In genomic region chr12:69546693-69547438, GRCh38 we compare ENCODE assay signal across 17 cellular contexts. TPM values are rescaled to one million over a fixed set of nuclear protein-coding genes. Genes with fewer than 3 reads are reported as not detected.
DNase-seq lines count a peak whose midpoint lies in the region; ATAC-seq, FAIRE-seq and TF ChIP-seq lines count a peak whose summit lies in the region.
"Had no signal": no experiment of that assay in that cellular context is flagged by ENCODE, and none has a peak within 500 bp of the region (broad histone marks: within the 10 kb centered on the region; RNA-seq: fewer than 3 reads in every experiment).

No MANE protein-coding gene starts in this region.

- H3K4me2 ChIP-seq in SK-N-SH (no peak overlapping the region), OCI-LY3 (ENCODE audit: low read length) (peak overlapping the region; percentile 7; the same call in 1 of the 2 replicates)

- ATAC-seq in SK-N-SH treated with all-trans-retinoic acid at 6 μM for 48 hours, result no peak
- peak; percentile 75 for ATAC-seq in GM21390 (IDR thresholded peaks at IDR 0.05; ENCODE audit: unreplicated experiment)
- ATAC-seq in HG03045 (IDR thresholded peaks at IDR 0.05; ENCODE audit: unreplicated experiment), result peak; percentile 77

- no peak for DNase-seq in SK-N-SH
- DNase-seq in anterior cingulate cortex (lab: John Stamatoyannopoulos, UW), result no peak
- DNase-seq in amniotic stem cell (lab: John Stamatoyannopoulos, UW), result no peak
- DNase-seq in small intestine, result no peak
- DNase-seq: activated CD8-positive, alpha-beta memory T cell treated with anti-CD3 and anti-CD28 coated beads, Interleukin-2, amount 50 U/mL, for 4 hours; adrenal gland; CD8-positive, alpha-beta memory T cell; glutamatergic neuron; kidney glomerular epithelial cell had no signal

- H3F3A ChIP-seq in SK-N-SH (replicated peaks; ENCODE audit: insufficient read depth), result peaks cover 10% of the 10 kb centered on the region

- CTCF ChIA-PET in SK-N-SH (lab: Yijun Ruan, JAX), result interaction anchor here (1.0 kb wide), 1 partner anchor 146 kb away, joined by 3 read pairs; no protein-coding TSS in a partner anchor

- FAIRE-seq in small intestine (lab: Jason Lieb, UNC), result no peak

- no peak overlapping the region for H3K27ac ChIP-seq in SK-N-SH (ENCODE audit: low read depth in 2 of 2, low read length in 1 of 2)
- H3K27ac ChIP-seq in OCI-LY3 (ENCODE audit: low read length), result no peak overlapping the region
- no peak overlapping the region for H3K27ac ChIP-seq in small intestine (ENCODE audit: low read depth in 1 of 2, low read length in 1 of 2)
- H3K27ac ChIP-seq: 22Rv1, adrenal gland, epithelial cell of prostate, parathyroid adenoma, SK-N-MC had no signal

- no peaks in the 10 kb centered on the region for H3K27me3 ChIP-seq in SK-N-SH (ENCODE audit: insufficient read depth)
- H3K27me3 ChIP-seq in OCI-LY3 (ENCODE audit: low read depth, low read length), result no peaks in the 10 kb centered on the region
- H3K27me3 ChIP-seq in small intestine (ENCODE audit: control insufficient read depth in 2 of 2, insufficient read depth in 2 of 2, low read length in 2 of 2), result no peaks in the 10 kb centered on the region
- H3K27me3 ChIP-seq: adrenal gland had no signal

- H2AFZ ChIP-seq in SK-N-SH (ENCODE audit: low read depth) (no peak overlapping the region), OCI-LY3 (ENCODE audit: low read depth, low read length) (no peak overlapping the region)
- H2AFZ ChIP-seq: parathyroid adenoma had no signal

- H3K9me3 ChIP-seq in SK-N-SH, result peaks cover 11% of the 10 kb centered on the region; the same call in 1 of the 2 replicates
- H3K9me3 ChIP-seq in OCI-LY3 (ENCODE audit: insufficient read depth, low read length), result 0 out of 2 replicates have a peak, but pooled peaks cover 3% of the 10 kb centered on the region
- no peaks in the 10 kb centered on the region for H3K9me3 ChIP-seq in small intestine (ENCODE audit: control insufficient read depth, low read depth)

- peaks cover 36% of the 10 kb centered on the region for H3K79me2 ChIP-seq in SK-N-SH (ENCODE audit: insufficient read depth)
- no peaks in the 10 kb centered on the region for H3K79me2 ChIP-seq in OCI-LY3 (ENCODE audit: low read length)

- H3K36me3 ChIP-seq in SK-N-SH (replicated peaks in 1 of 2; ENCODE audit: control insufficient read depth in 1 of 2, insufficient read depth in 2 of 2, low read length in 1 of 2) (peaks cover 4 to 28% of the 10 kb centered on the region in 2 experiments), OCI-LY3 (replicated peaks; ENCODE audit: low read depth, low read length) (peaks cover 13% of the 10 kb centered on the region), small intestine (ENCODE audit: control insufficient read depth in 2 of 2, insufficient read depth in 2 of 2, low read length in 2 of 2) (no peaks in the 10 kb centered on the region)
- H3K36me3 ChIP-seq: adrenal gland had no signal

- POLR2A ChIA-PET in SK-N-SH (lab: Yijun Ruan, JAX), result no interaction called here

- no peak for TF ChIP-seq EP300 in SK-N-SH (IDR thresholded peaks at IDR 0.05; ENCODE audit: borderline replicate concordance in 1 of 2, low read depth in 1 of 2, low read length in 1 of 2)

- H3K4me3 ChIP-seq in SK-N-SH (ENCODE audit: low read depth in 2 of 2, low read length in 1 of 2), result no peak overlapping the region
- H3K4me3 ChIP-seq in OCI-LY3 (ENCODE audit: low read length), result no peak overlapping the region
- H3K4me3 ChIP-seq in small intestine (ENCODE audit: low read depth in 1 of 2, low read length in 2 of 2), result no peak overlapping the region
- H3K4me3 ChIP-seq: adrenal gland, SK-N-MC had no signal

- H4K20me1 ChIP-seq in SK-N-SH (ENCODE audit: insufficient read depth), result no peaks in the 10 kb centered on the region
- no peaks in the 10 kb centered on the region for H4K20me1 ChIP-seq in OCI-LY3 (ENCODE audit: insufficient read depth, low read length)

- no peaks in the 10 kb centered on the region for H3K4me1 ChIP-seq in SK-N-SH (ENCODE audit: control insufficient read depth in 1 of 2, insufficient read depth in 2 of 2, low read depth in 1 of 2, low read length in 1 of 2)
- H3K4me1 ChIP-seq in OCI-LY3 (ENCODE audit: low read length), result peaks cover 9% of the 10 kb centered on the region
- no peaks in the 10 kb centered on the region for H3K4me1 ChIP-seq in small intestine (ENCODE audit: control insufficient read depth in 2 of 2, insufficient read depth in 1 of 2, low read depth in 1 of 2, low read length in 1 of 2)
- H3K4me1 ChIP-seq: adrenal gland, parathyroid adenoma had no signal

- H3K9me2 ChIP-seq in SK-N-SH, result no peaks in the 10 kb centered on the region

- no peak for TF ChIP-seq RAD21 in SK-N-SH (IDR thresholded peaks at IDR 0.05; ENCODE audit: low read length)

- H3K9ac ChIP-seq in SK-N-SH, result no peak overlapping the region
- no peak overlapping the region for H3K9ac ChIP-seq in OCI-LY3 (ENCODE audit: low read length)
- H3K9ac ChIP-seq: parathyroid adenoma had no signal

- WGBS in SK-N-SH (ENCODE audit: low lambda C conversion rate), result 92% methylated on average over 7 of the region's 7 CpGs
- 74 to 90% (median 86%) methylated on average over 7 of the region's 7 CpGs for WGBS in small intestine, 3 donors

- TF ChIP-seq CTCF in SK-N-SH (IDR thresholded peaks at IDR 0.05), result no peak
- no peak for TF ChIP-seq CTCF in OCI-LY3 (IDR thresholded peaks at IDR 0.05; ENCODE audit: low read depth, low read length)

TF ChIP-seq in SK-N-SH treated with all-trans-retinoic acid at 6 μM for 48 hours, 23 proteins besides CTCF, POLR2A, EP300 and RAD21:
- TF ChIP-seq ZNF8 (CRISPR knock-in tag; IDR thresholded peaks at IDR 0.05), result 0 out of 2 replicates have a peak, but pooled peaks have one; percentile 48
- TF ChIP-seq CSDC2 (CRISPR knock-in tag; IDR thresholded peaks at IDR 0.05), result no peak
- TF ChIP-seq CREB5 (CRISPR knock-in tag; IDR thresholded peaks at IDR 0.05; ENCODE audit: low read depth), result no peak
TF ChIP-seq in SK-N-SH treated with all-trans-retinoic acid at 6 μM for 48 hours: peak in this region for 1.

TF ChIP-seq in SK-N-SH, 30 proteins besides CTCF, POLR2A, EP300 and RAD21 (continues in another document):
- TF ChIP-seq RFX5 (IDR thresholded peaks at IDR 0.05; ENCODE audit: low read length) (no peak), CHD2 (IDR thresholded peaks at IDR 0.05; ENCODE audit: low read length, partially characterized antibody) (no peak), FOSL2 (IDR thresholded peaks at IDR 0.05; ENCODE audit: borderline replicate concordance, low read depth) (no peak), ZBTB33 (IDR thresholded peaks at IDR 0.05; ENCODE audit: borderline replicate concordance, low read depth) (no peak), GATA2 (CRISPR knock-in tag; IDR thresholded peaks at IDR 0.05) (no peak), USF2 (IDR thresholded peaks at IDR 0.05; ENCODE audit: borderline replicate concordance, low read depth, low read length) (no peak), ELF1 (IDR thresholded peaks at IDR 0.05) (no peak), SIN3A (IDR thresholded peaks at IDR 0.05; ENCODE audit: borderline replicate concordance, low read depth, low read length) (no peak), MEF2A (IDR thresholded peaks at IDR 0.05; ENCODE audit: borderline replicate concordance, low read depth) (no peak), EZH2phosphoT487 (IDR thresholded peaks at IDR 0.05; ENCODE audit: borderline replicate concordance, low read depth) (no peak), USF1 (IDR thresholded peaks at IDR 0.05; ENCODE audit: borderline replicate concordance, low read depth) (no peak), NRF1 (IDR thresholded peaks at IDR 0.05; ENCODE audit: low read depth, low read length) (no peak), GABPA (IDR thresholded peaks at IDR 0.05; ENCODE audit: low read depth) (no peak), MAX (IDR thresholded peaks at IDR 0.05; ENCODE audit: low read depth) (no peak), FOXM1 (IDR thresholded peaks at IDR 0.05; ENCODE audit: low read depth) (no peak), FOXJ3 (CRISPR knock-in tag; IDR thresholded peaks at IDR 0.05) (no peak)

RNA-seq across cellular contexts. Expression of gene CCT2, which starts 38.4 kb away (rescaled TPM):
- polyA plus RNA-seq in SK-N-SH (2012; rRNA removed) (181 and 242 TPM in 2 replicates), small intestine (100 to 1,000 TPM in 1 of 3 donors, 10 to 100 TPM in 2; 63.7 to 140 (median 69.2) TPM)
- 203 and 218 TPM in 2 replicates for polyA plus RNA-seq in SK-N-SH (2012; cell fraction: cytosol; rRNA removed)
- polyA plus RNA-seq in SK-N-SH (2012; cell fraction: nucleus; rRNA removed), result 169 and 298 TPM in 2 replicates
